8 cellular contexts compared by ENCODE assay signal in genomic region chr4:74157743-74158560, GRCh38. TPM values are rescaled to one million over a fixed set of nuclear protein-coding genes. Genes with fewer than 3 reads are reported as not detected.
DNase-seq lines count a peak whose midpoint lies in the region; ATAC-seq and TF ChIP-seq lines count a peak whose summit lies in the region.

Gene MTHFD2L (plus strand): TSS chr4:74158118. CDS start chr4:74158139, 21 bp downstream.

- peak within 1 kb of the TSS; percentile 92 for H3K27ac Mint-ChIP-seq in CD8-positive, alpha-beta T cell
- H3K27ac Mint-ChIP-seq in activated CD8-positive, alpha-beta T cell treated with anti-CD3 and anti-CD28 coated beads for 36 hours, result peak within 1 kb of the TSS; percentile 89

- peak; percentile 44 to 88 (median 76) for DNase-seq in CD8-positive, alpha-beta T cell
- DNase-seq in NCI-H82 (lab: John Stamatoyannopoulos, UW) (peak; percentile 98), lower lobe of right lung (peak; percentile 98)
- peak; percentile 84 for DNase-seq in activated CD8-positive, alpha-beta T cell treated with anti-CD3 and anti-CD28 coated beads for 36 hours
- DNase-seq in stimulated activated CD4-positive, alpha-beta T cell treated with anti-CD3 and anti-CD28 coated beads, TNF-alpha, amount 100 ng/mL, for 1 hour (ENCODE audit: low read depth in 3 of 3, low spot score in 1 of 3), result peak; percentile 32 to 69 (median 48)

- H3K9me3 ChIP-seq in CD8-positive, alpha-beta T cell (ENCODE audit: low read length), result no peaks in the 10 kb centered on the region
- H3K9me3 ChIP-seq in ectodermal cell (ENCODE audit: control insufficient read depth, low read length), result no peaks in the 10 kb centered on the region
- no peaks in the 10 kb centered on the region for H3K9me3 ChIP-seq in lower lobe of right lung

- H3K36me3 Mint-ChIP-seq in CD8-positive, alpha-beta T cell, result peaks cover 23% of the 10 kb centered on the region
- peaks cover 19% of the 10 kb centered on the region for H3K36me3 Mint-ChIP-seq in activated CD8-positive, alpha-beta T cell treated with anti-CD3 and anti-CD28 coated beads for 36 hours (ENCODE audit: low read depth)

- intact Hi-C loops in CD8-positive, alpha-beta T cell (cut with DNase I, micrococcal nuclease), result loop anchor here in 1 of 2 experiments (5.0 to 10.0 kb wide), 2 partner anchors 289 to 1093 kb away; partner anchors contain the start of genes AREG and COX18
- intact Hi-C loops in activated CD8-positive, alpha-beta T cell treated with anti-CD3 and anti-CD28 coated beads for 36 hours (cut with micrococcal nuclease), result no loop called here
- intact Hi-C loops in lower lobe of right lung (cut with DNase I), result no loop called here

- no peaks in the 10 kb centered on the region for H3K27me3 Mint-ChIP-seq in CD8-positive, alpha-beta T cell (ENCODE audit: low read depth)
- peaks cover 7% of the 10 kb centered on the region for H3K27me3 Mint-ChIP-seq in activated CD8-positive, alpha-beta T cell treated with anti-CD3 and anti-CD28 coated beads for 36 hours

- peaks cover 27% of the 10 kb centered on the region for H3K4me1 Mint-ChIP-seq in CD8-positive, alpha-beta T cell (ENCODE audit: low read depth)
- peaks cover 24% of the 10 kb centered on the region for H3K4me1 Mint-ChIP-seq in activated CD8-positive, alpha-beta T cell treated with anti-CD3 and anti-CD28 coated beads for 36 hours (ENCODE audit: low read depth)

- POLR2A ChIA-PET in CD8-positive, alpha-beta T cell (lab: Charles Lee), result no interaction called here
- POLR2A ChIA-PET in activated CD8-positive, alpha-beta T cell treated with anti-CD3 and anti-CD28 coated beads for 36 hours (lab: Charles Lee), result no interaction called here

- peaks cover 4% of the 10 kb centered on the region for H3K36me3 ChIP-seq in CD8-positive, alpha-beta T cell (ENCODE audit: insufficient read depth, low read length)
- H3K36me3 ChIP-seq in ectodermal cell (ENCODE audit: control insufficient read depth, insufficient read depth, low read length), result no peaks in the 10 kb centered on the region
- H3K36me3 ChIP-seq in lower lobe of right lung, result peaks cover 9% of the 10 kb centered on the region

- H3K27ac ChIP-seq in CD8-positive, alpha-beta T cell (ENCODE audit: low read depth, low read length), result peak within 1 kb of the TSS; percentile 62
- H3K27ac ChIP-seq in ectodermal cell (ENCODE audit: insufficient read depth, low read depth, low read length, poor library complexity, severe bottlenecking) (peak within 1 kb of the TSS; percentile 38), lower lobe of right lung (peak within 1 kb of the TSS; percentile 92)

- no peaks in the 10 kb centered on the region for H3K27me3 ChIP-seq in CD8-positive, alpha-beta T cell (ENCODE audit: insufficient read depth, low read length)
- H3K27me3 ChIP-seq in ectodermal cell (ENCODE audit: control insufficient read depth, insufficient read depth, low read length, poor library complexity, severe bottlenecking) (no peaks in the 10 kb centered on the region), lower lobe of right lung (ENCODE audit: low read depth) (no peaks in the 10 kb centered on the region)

- WGBS in ectodermal cell, 2 experiments, result 0 to 1% methylated on average over 79 of the region's 79 CpGs

- H3K9me3 Mint-ChIP-seq in CD8-positive, alpha-beta T cell, result no peaks in the 10 kb centered on the region
- H3K9me3 Mint-ChIP-seq in activated CD8-positive, alpha-beta T cell treated with anti-CD3 and anti-CD28 coated beads for 36 hours, result no peaks in the 10 kb centered on the region

- ATAC-seq in CD8-positive, alpha-beta T cell, result peak; percentile 96
- ATAC-seq in GM19452 (IDR thresholded peaks at IDR 0.05; ENCODE audit: unreplicated experiment) (peak; percentile 99), HG03575 (IDR thresholded peaks at IDR 0.05; ENCODE audit: extremely low read depth, insufficient number of reproducible peaks, low FRiP score, unreplicated experiment) (peak; percentile 89), lower lobe of right lung (peak; percentile 99 to 100)
- peak; percentile 98 for ATAC-seq in activated CD8-positive, alpha-beta T cell treated with anti-CD3 and anti-CD28 coated beads for 36 hours

- peaks cover 19% of the 10 kb centered on the region for H3K4me1 ChIP-seq in CD8-positive, alpha-beta T cell (ENCODE audit: insufficient read depth, low read length)
- H3K4me1 ChIP-seq in ectodermal cell (ENCODE audit: control insufficient read depth, insufficient read depth, low read length) (peaks cover 14% of the 10 kb centered on the region), lower lobe of right lung (peaks cover 20% of the 10 kb centered on the region)

- no peak for TF ChIP-seq CTCF in CD8-positive, alpha-beta T cell (IDR thresholded peaks at IDR 0.05)
- no peak for TF ChIP-seq CTCF in activated CD8-positive, alpha-beta T cell treated with anti-CD3 and anti-CD28 coated beads for 36 hours (IDR thresholded peaks at IDR 0.05)
- no peak for TF ChIP-seq CTCF in lower lobe of right lung (IDR thresholded peaks at IDR 0.05)

- CTCF ChIA-PET in CD8-positive, alpha-beta T cell (lab: Charles Lee), result no interaction called here
- CTCF ChIA-PET in activated CD8-positive, alpha-beta T cell treated with anti-CD3 and anti-CD28 coated beads for 36 hours (lab: Charles Lee), result no interaction called here

- H3K4me3 Mint-ChIP-seq in CD8-positive, alpha-beta T cell, result peak within 1 kb of the TSS; percentile 93
- peak within 1 kb of the TSS; percentile 92 for H3K4me3 Mint-ChIP-seq in activated CD8-positive, alpha-beta T cell treated with anti-CD3 and anti-CD28 coated beads for 36 hours

- peak within 1 kb of the TSS; percentile 58 for H3K4me3 ChIP-seq in CD8-positive, alpha-beta T cell (ENCODE audit: low read depth, low read length)
- H3K4me3 ChIP-seq in ectodermal cell (ENCODE audit: insufficient read depth, low read depth, low read length) (peak within 1 kb of the TSS; percentile 67), lower lobe of right lung (peak within 1 kb of the TSS; percentile 64)

RNA-seq across cellular contexts. Expression of gene MTHFD2L, which starts in this region (rescaled TPM):
- 10 to 100 TPM; 10.7 to 11.3 TPM for total RNA-seq in CD8-positive, alpha-beta T cell
- 1 to 10 TPM; 7.3 to 8.1 TPM for total RNA-seq in activated CD8-positive, alpha-beta T cell treated with anti-CD3 and anti-CD28 coated beads for 36 hours
- polyA plus RNA-seq in ectodermal cell (2013, experiment 1 of 4), result 16.5 TPM
- 16.0 TPM for polyA plus RNA-seq in ectodermal cell (2013, experiment 2 of 4)
- 13.6 TPM for polyA plus RNA-seq in ectodermal cell (2013, experiment 3 of 4)
- 14.8 TPM for polyA plus RNA-seq in ectodermal cell (2013, experiment 4 of 4)
- 11.0 TPM for total RNA-seq in lower lobe of right lung

Comparison
In these comparisons a context has a peak if more than half of its experiments do, and no peak if none do; other contexts are left out.
1. Peak in every context shown above with its lines: DNase-seq, ATAC-seq, H3K4me3 ChIP-seq and H3K27ac ChIP-seq.
2. DNase-seq: peak in every context shown above with its lines; median percentile 98 in NCI-H82; 98 in lower lobe of right lung; 84 in activated CD8-positive, alpha-beta T cell treated with anti-CD3 and anti-CD28 coated beads for 36 hours; 76 in CD8-positive, alpha-beta T cell; 48 in stimulated activated CD4-positive, alpha-beta T cell treated with anti-CD3 and anti-CD28 coated beads, TNF-alpha, amount 100 ng/mL, for 1 hour.
3. H3K27ac ChIP-seq: peak in every context shown above with its lines; median percentile 92 in lower lobe of right lung; 62 in CD8-positive, alpha-beta T cell; 38 in ectodermal cell.